21 cellular contexts compared by ENCODE assay signal in the genomic region with DNA sequence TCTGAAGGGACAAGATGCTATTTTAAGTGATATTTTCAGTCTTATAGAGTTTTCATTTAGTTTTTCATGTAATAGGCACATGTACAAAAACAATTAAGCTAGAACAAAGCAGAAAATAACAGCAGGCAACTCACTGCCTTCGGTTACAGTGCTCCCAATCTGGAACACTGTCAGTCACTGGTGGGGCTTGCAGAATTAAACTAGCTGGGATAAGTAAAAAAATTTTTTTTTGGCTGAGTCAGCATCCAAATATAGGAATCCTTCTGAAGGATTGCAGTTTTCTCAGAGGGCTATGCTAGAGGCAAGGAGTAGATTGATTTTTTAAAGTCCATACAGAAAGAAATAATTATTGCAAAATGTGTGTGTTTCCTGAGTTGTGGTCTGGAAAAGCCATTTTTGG.
"Had no signal": no experiment of that assay in that cellular context is flagged by ENCODE, and none has a peak within 500 bp of the region (broad histone marks: within the 10 kb centered on the region; RNA-seq: fewer than 3 reads in every experiment).

No MANE protein-coding gene starts in this region.

- H3K27me3 ChIP-seq: adrenal gland, ascending aorta, left lung, upper lobe of left lung had no signal

- ATAC-seq: activated CD8-positive, alpha-beta T cell treated with anti-CD3 and anti-CD28 coated beads, Interleukin-2, amount 10 ng/mL, durations not matched to agents 7 days and 5 days; activated naive CD4-positive, alpha-beta T cell treated with anti-CD3 and anti-CD28 coated beads, Interleukin-2, amount 50 U/mL, for 72 hours; activated T-helper 17 cell treated with anti-CD3 and anti-CD28 coated beads, Interleukin-2, amount 50 U/mL, for 72 hours; left lung; natural killer cell; stimulated activated naive CD8-positive, alpha-beta T cell treated with anti-CD3 and anti-CD28 coated beads, Interleukin-15, Interleukin-2, amounts not matched to agents 100 U/mL and 50 U/mL, for 24 hours had no signal

- H3K4me1 ChIP-seq: adrenal gland, ascending aorta, left lung had no signal

- H3K36me3 ChIP-seq: adrenal gland, ascending aorta, left lung, upper lobe of left lung had no signal

- H3K4me3 ChIP-seq: adrenal gland, ascending aorta, coronary artery, left lung, upper lobe of left lung had no signal

- DNase-seq: activated CD4-positive, alpha-beta T cell treated with anti-CD3 and anti-CD28 coated beads for 1 hour; activated CD4-positive, alpha-beta T cell treated with anti-CD3 and anti-CD28 coated beads, Interleukin-2, amount 50 U/mL, for 1 hour; activated CD8-positive, alpha-beta T cell treated with anti-CD3 and anti-CD28 coated beads, Interleukin-2, amount 10 ng/mL, durations not matched to agents 7 days and 5 days; activated T-cell treated with anti-CD3 and anti-CD28 coated beads, Interleukin-2, amount 50 U/mL, for 24 hours; adrenal gland; endodermal cell; foreskin melanocyte; hippocampal formation; kidney glomerular epithelial cell; left lung; natural killer cell; retina; stimulated activated CD4-positive, alpha-beta T cell treated with anti-CD3 and anti-CD28 coated beads, Interleukin-4, amount 100 ng/mL, for 24 hours; stimulated activated naive CD8-positive, alpha-beta T cell treated with anti-CD3 and anti-CD28 coated beads, Interleukin-15, Interleukin-2, amounts not matched to agents 100 U/mL and 50 U/mL, for 24 hours; T-helper 1 cell; T-helper 9 cell; upper lobe of left lung had no signal

- H3K9me3 ChIP-seq: adrenal gland, ascending aorta, left lung, upper lobe of left lung had no signal

- H3K27ac ChIP-seq: adrenal gland, ascending aorta, coronary artery, left lung, upper lobe of left lung had no signal
